Comparison of ENCODE assay signal across 15 cellular contexts in the genomic region with DNA sequence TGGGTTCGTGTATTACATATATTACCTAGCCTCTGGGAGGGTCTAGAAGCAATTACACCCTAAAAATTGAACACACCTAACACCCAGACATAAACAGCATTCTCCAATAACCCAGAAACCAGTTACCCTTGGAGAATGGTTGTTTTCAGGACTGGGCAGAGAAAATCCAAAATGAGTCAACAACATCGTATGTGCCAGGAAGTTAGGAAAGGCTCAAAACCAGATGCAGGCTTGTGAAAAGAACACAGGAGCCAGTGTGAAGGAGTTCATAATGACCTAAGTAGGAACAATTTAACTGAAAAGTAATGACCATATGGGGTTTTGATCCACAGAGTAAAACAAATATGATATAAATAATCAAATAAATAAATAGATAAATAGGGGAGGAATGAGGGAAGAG. TPM values are rescaled to one million over a fixed set of nuclear protein-coding genes. Genes with fewer than 3 reads are reported as not detected.
DNase-seq lines count a peak whose midpoint lies in the region; ATAC-seq, FAIRE-seq and TF ChIP-seq lines count a peak whose summit lies in the region.
"Had no signal": no experiment of that assay in that cellular context is flagged by ENCODE, and none has a peak within 500 bp of the region (broad histone marks: within the 10 kb centered on the region; RNA-seq: fewer than 3 reads in every experiment).

No MANE protein-coding gene starts in this region.

- H3K27me3 ChIP-seq in PC-3 (ENCODE audit: low read length) (no peaks in the 10 kb centered on the region), endothelial cell of umbilical vein (ENCODE audit: control insufficient read depth in 2 of 2, insufficient read depth in 2 of 2, low read length in 2 of 2) (peaks cover 3 to 6% of the 10 kb centered on the region in 2 experiments), gastroesophageal sphincter (peaks cover 19% of the 10 kb centered on the region)
- H3K27me3 ChIP-seq: tibial nerve had no signal

- H3K9ac ChIP-seq in PC-3 (ENCODE audit: low read length) (no peak overlapping the region), endothelial cell of umbilical vein (replicated peaks; ENCODE audit: extremely low read depth, insufficient read depth, low read length) (no peak overlapping the region)

- H3K9me2 ChIP-seq in PC-3 (replicated peaks; ENCODE audit: low read length) = no peaks in the 10 kb centered on the region

- WGBS in gastroesophageal sphincter (ENCODE audit: low coverage in 1 of 2), 2 donors = 38 to 44% methylated on average over 2 of the region's 2 CpGs

- H3K4me1 ChIP-seq in PC-3 (ENCODE audit: insufficient read depth, low read length) (peaks cover 3% of the 10 kb centered on the region; the same call in 1 of the 2 replicates), endothelial cell of umbilical vein (ENCODE audit: control insufficient read depth, extremely low read depth, insufficient read depth, low read length) (no peaks in the 10 kb centered on the region), gastroesophageal sphincter (no peaks in the 10 kb centered on the region)

- TF ChIP-seq POLR2A in endothelial cell of umbilical vein (IDR thresholded peaks at IDR 0.05; ENCODE audit: low read depth, low read length) (no peak), gastroesophageal sphincter (IDR thresholded peaks at IDR 0.05) (no peak)

- POLR2A ChIA-PET in PC-3 (lab: Charles Lee; ENCODE audit: unreplicated experiment) = no interaction called here
- POLR2A ChIA-PET in endothelial cell of umbilical vein (lab: Charles Lee) = no interaction called here

- CTCF ChIA-PET in PC-3 (lab: Charles Lee) (interaction anchor here (0.6 kb wide), 1 partner anchor 32 kb away, joined by 4 read pairs; no protein-coding TSS in a partner anchor), endothelial cell of umbilical vein (lab: Charles Lee) (interaction anchor here (1.5 kb wide), 1 partner anchor 8 kb away, joined by 4 read pairs; no protein-coding TSS in a partner anchor)

- H3K79me2 ChIP-seq in PC-3 (ENCODE audit: low read length) (no peaks in the 10 kb centered on the region), endothelial cell of umbilical vein (ENCODE audit: control insufficient read depth, insufficient read depth, low read length) (no peaks in the 10 kb centered on the region)

- TF ChIP-seq EP300 in gastroesophageal sphincter (IDR thresholded peaks at IDR 0.05) = no peak

- intact Hi-C loops in PC-3 (cut with micrococcal nuclease) = no loop called here
- intact Hi-C loops in endothelial cell of umbilical vein (cut with micrococcal nuclease) = no loop called here

- no peaks in the 10 kb centered on the region for H3F3A ChIP-seq in PC-3 (ENCODE audit: low read length, unreplicated experiment)

- no peak overlapping the region for H3K27ac ChIP-seq in PC-3 (ENCODE audit: low read length)
- no peak overlapping the region for H3K27ac ChIP-seq in endothelial cell of umbilical vein (ENCODE audit: insufficient read depth, low read depth, low read length)
- H3K27ac ChIP-seq in gastroesophageal sphincter = no peak overlapping the region

- H3K9me3 ChIP-seq in PC-3 (ENCODE audit: low read length) (no peaks in the 10 kb centered on the region), endothelial cell of umbilical vein (replicated peaks; ENCODE audit: control insufficient read depth, insufficient read depth, low read length) (no peaks in the 10 kb centered on the region), gastroesophageal sphincter (no peaks in the 10 kb centered on the region)
- H3K9me3 ChIP-seq: tibial nerve had no signal

- no peak for TF ChIP-seq CTCF in PC-3 (conservative IDR thresholded peaks at IDR 0.05; ENCODE audit: low read depth, low read length)
- TF ChIP-seq CTCF in endothelial cell of umbilical vein (IDR thresholded peaks at IDR 0.05; ENCODE audit: extremely low read depth in 1 of 2, insufficient read depth in 1 of 2, low read depth in 1 of 2, low read length in 2 of 2) = no peak
- TF ChIP-seq CTCF in retinal pigment epithelial cell (conservative IDR thresholded peaks at IDR 0.05; ENCODE audit: low read depth, low read length) = no peak
- no peak for TF ChIP-seq CTCF in gastroesophageal sphincter (IDR thresholded peaks at IDR 0.05)

- dilution Hi-C loops in endothelial cell of umbilical vein (cut with MboI; ENCODE audit: extremely low pct_ligation_motif_present, low sequenced_read_pairs) = no loop called here

- H3K9me1 ChIP-seq in endothelial cell of umbilical vein (replicated peaks; ENCODE audit: control insufficient read depth, extremely low read depth, insufficient read depth, low read length) = no peaks in the 10 kb centered on the region

- H3K4me2 ChIP-seq in PC-3 (ENCODE audit: low read length) = no peak overlapping the region
- H3K4me2 ChIP-seq in endothelial cell of umbilical vein (ENCODE audit: insufficient read depth, low read length) = no peak overlapping the region

- H4K20me1 ChIP-seq in PC-3 (ENCODE audit: low read length) (no peaks in the 10 kb centered on the region), endothelial cell of umbilical vein (replicated peaks; ENCODE audit: control insufficient read depth, extremely low read depth, insufficient read depth, low read length) (no peaks in the 10 kb centered on the region)

- H3K4me3 ChIP-seq in PC-3 (ENCODE audit: low read length) = no peak overlapping the region
- H3K4me3 ChIP-seq in endothelial cell of umbilical vein (replicated peaks in 1 of 3; ENCODE audit: insufficient read depth in 1 of 3, low read depth in 1 of 3, low read length in 3 of 3) = no peak overlapping the region
- H3K4me3 ChIP-seq in retinal pigment epithelial cell (ENCODE audit: low read length) = no peak overlapping the region
- no peak overlapping the region for H3K4me3 ChIP-seq in gastroesophageal sphincter
- H3K4me3 ChIP-seq: tibial nerve had no signal

- H2AFZ ChIP-seq in PC-3 (ENCODE audit: low read length) = no peak overlapping the region
- H2AFZ ChIP-seq in endothelial cell of umbilical vein (ENCODE audit: low read depth, low read length) = no peak overlapping the region

- H3K36me3 ChIP-seq in PC-3 (ENCODE audit: low read depth, low read length) (no peaks in the 10 kb centered on the region), endothelial cell of umbilical vein (ENCODE audit: control insufficient read depth in 2 of 2, extremely low read depth in 1 of 2, insufficient read depth in 2 of 2, low read length in 2 of 2) (no peaks in the 10 kb centered on the region), gastroesophageal sphincter (no peaks in the 10 kb centered on the region)
- H3K36me3 ChIP-seq: tibial nerve had no signal

- BruUV-seq in PC-3 (replicated peaks; lab: Mats Ljungman, UMichigan) (no TSS peak), endothelial cell of umbilical vein (replicated peaks; lab: Mats Ljungman, UMichigan) (no TSS peak)

- DNase-seq in GM04504 (ENCODE audit: low read depth) (peak; percentile 60), PC-3 (peak; percentile 33), endothelial cell of umbilical vein (ENCODE audit: low read depth, low spot score) (peak; percentile 21), retinal pigment epithelial cell (ENCODE audit: low read depth) (peak; percentile 3), T-helper 9 cell (no peak)
- DNase-seq in activated naive CD4-positive, alpha-beta T cell treated with anti-CD3 and anti-CD28 coated beads, Interleukin-2, amount 50 U/mL, for 16 hours = no peak
- DNase-seq: activated CD4-positive, alpha-beta memory T cell treated with anti-CD3 and anti-CD28 coated beads, Interleukin-2, amount 10 ng/mL, durations not matched to agents 7 days and 5 days; activated gamma-delta T cell; NCI-H1092; stimulated activated CD4-positive, alpha-beta T cell treated with anti-CD3 and anti-CD28 coated beads, Interleukin-12 subunit alpha, Interleukin-12 subunit beta, amount 100 ng/mL, for 4 hours; T1000 had no signal

- ATAC-seq in PC-3 (no peak; the same call in 1 of the 2 replicates), gastroesophageal sphincter (no peak), GM18867 (IDR thresholded peaks at IDR 0.05; ENCODE audit: unreplicated experiment) (no peak)

- peak; percentile 18 for FAIRE-seq in endothelial cell of umbilical vein (lab: Jason Lieb, UNC)
- FAIRE-seq: RCC 7860 had no signal

TF ChIP-seq in endothelial cell of umbilical vein, 7 proteins besides CTCF, POLR2A, EP300 and RAD21:
- TF ChIP-seq FOS (IDR thresholded peaks at IDR 0.05; ENCODE audit: borderline replicate concordance, insufficient read depth, low read length) (peak; percentile 14), MYC (IDR thresholded peaks at IDR 0.05; ENCODE audit: low read depth, low read length) (no peak)

RNA-seq across cellular contexts. Expression of a gene that starts 5.1 kb away (rescaled TPM):
- total RNA-seq in PC-3 (2014; rRNA removed) (83.0 and 107 TPM in 2 replicates), endothelial cell of umbilical vein (31.5 and 32.6 TPM in 2 replicates), gastroesophageal sphincter (10 to 100 TPM; 19.4 to 30.4 (median 23.4) TPM)
- polyA plus RNA-seq in endothelial cell of umbilical vein = 18.1 and 18.6 TPM in 2 replicates
- 19.3 and 24.7 TPM in 2 replicates for polyA plus RNA-seq in endothelial cell of umbilical vein (2011; cell fraction: cytosol; rRNA removed)
- 29.4 and 31.7 TPM in 2 replicates for polyA plus RNA-seq in endothelial cell of umbilical vein (2011; cell fraction: nucleus; rRNA removed)
- polyA plus RNA-seq in endothelial cell of umbilical vein (2012) = 29.2 and 34.3 TPM in 2 replicates
- polyA minus RNA-seq in endothelial cell of umbilical vein = 63.1 and 73.4 TPM in 2 replicates
- polyA minus RNA-seq in endothelial cell of umbilical vein (2011; cell fraction: cytosol; rRNA and poly(A)+ RNA removed) = 56.2 TPM
- 24.1 and 39.1 TPM in 2 replicates for polyA minus RNA-seq in endothelial cell of umbilical vein (2011; cell fraction: nucleus; rRNA and poly(A)+ RNA removed)

Comparison
In these comparisons a context has a peak if more than half of its experiments do, and no peak if none do; other contexts are left out.
1. DNase-seq: peak in GM04504 (single experiment), PC-3 (single experiment), endothelial cell of umbilical vein (single experiment) and retinal pigment epithelial cell (single experiment); none in T-helper 9 cell (single experiment) and activated naive CD4-positive, alpha-beta T cell treated with anti-CD3 and anti-CD28 coated beads, Interleukin-2, amount 50 U/mL, for 16 hours (single experiment).